ENCODE assay signal across 9 cellular contexts in genomic region chr1:109788695-109789521, GRCh38. TPM values are rescaled to one million over a fixed set of nuclear protein-coding genes. Genes with fewer than 3 reads are reported as not detected.
DNase-seq lines count a peak whose midpoint lies in the region; ATAC-seq, FAIRE-seq and TF ChIP-seq lines count a peak whose summit lies in the region.
"Had no signal": no experiment of that assay in that cellular context is flagged by ENCODE, and none has a peak within 500 bp of the region (broad histone marks: within the 10 kb centered on the region; RNA-seq: fewer than 3 reads in every experiment).

No MANE protein-coding gene starts in this region.

- TF ChIP-seq RAD21 in K562 (CRISPR knock-in tag; conservative IDR thresholded peaks at IDR 0.05 in 1 of 2, IDR thresholded peaks at IDR 0.05 in 1 of 2), result peak in 1 of 2 experiments; percentile 54; a peak in 2 of 4 replicates

- POLR2A ChIA-PET in K562 (lab: Yijun Ruan, JAX), result interaction anchor here (0.6 to 1.8 kb wide), 4 partner anchors 12 to 563 kb away, joined by 3 to 6 read pairs (median 3); partner anchors contain the start of gene GNAI3

- WGBS in K562 (ENCODE audit: insufficient coverage, low coverage, missing lambda C conversion rate), result 63% methylated on average over 9 of the region's 9 CpGs

- no peaks in the 10 kb centered on the region for H4K20me1 ChIP-seq in K562 (replicated peaks; ENCODE audit: control insufficient read depth, insufficient read depth, low read length)

- TF ChIP-seq CTCF in K562 (IDR thresholded peaks at IDR 0.05 in 2 of 3, conservative IDR thresholded peaks at IDR 0.05 in 1 of 3; ENCODE audit: insufficient read depth in 2 of 3, low read depth in 1 of 3, low read length in 3 of 3) (peak; percentile 70 to 82 (median 71)), omental fat pad (IDR thresholded peaks at IDR 0.05) (no peak)

- peak overlapping the region; percentile 67 for H2AFZ ChIP-seq in K562 (ENCODE audit: low read depth, low read length)

- no peaks in the 10 kb centered on the region for H3K36me3 ChIP-seq in K562 (ENCODE audit: control insufficient read depth, insufficient read depth, low read length)
- H3K36me3 ChIP-seq: left lung had no signal

- H3K9me3 ChIP-seq in K562 (replicated peaks; ENCODE audit: control insufficient read depth, insufficient read depth, low read depth, low read length), result no peaks in the 10 kb centered on the region
- H3K9me3 ChIP-seq: left lung had no signal

- ATAC-seq in K562, result peak; percentile 85
- ATAC-seq in omental fat pad (ENCODE audit: low FRiP score), result no peak
- ATAC-seq: left lung had no signal

- peak overlapping the region in 1 of 2 experiments; percentile 75; a peak in 3 of 4 replicates for H3K9ac ChIP-seq in K562 (ENCODE audit: insufficient read depth in 1 of 2, low read depth in 2 of 2, low read length in 2 of 2)

- H3K4me3 ChIP-seq in K562, result no peak overlapping the region
- H3K4me3 ChIP-seq: left lung had no signal

- peaks cover 56 to 61% of the 10 kb centered on the region in 2 experiments for H3K4me1 ChIP-seq in K562 (replicated peaks in 1 of 2; ENCODE audit: control insufficient read depth in 2 of 2, insufficient read depth in 2 of 2, low read length in 2 of 2)

- intact Hi-C loops in K562 (cut with micrococcal nuclease), result loop anchor here (1.0 kb wide), 1 partner anchor 12 kb away; no protein-coding TSS in a partner anchor

- H3K79me2 ChIP-seq in K562 (ENCODE audit: control insufficient read depth, insufficient read depth, low read length), result no peaks in the 10 kb centered on the region

- DNase-seq in NCI-H510A treated with DMSO at 0.1 percent for 48 hours (lab: John Stamatoyannopoulos, UW) (peak; percentile 24), NCI-H510A (lab: John Stamatoyannopoulos, UW) (no peak), NCI-H146 treated with DMSO at 0.1 percent for 48 hours (lab: John Stamatoyannopoulos, UW; ENCODE audit: unreplicated experiment) (peak; percentile 46), K562 (ENCODE audit: extremely low read depth in 1 of 4, low spot score in 3 of 4) (peak; percentile 72 to 79 (median 72)), omental fat pad (ENCODE audit: low spot score) (peak; percentile 18), foreskin melanocyte (no peak), SW480 (ENCODE audit: low spot score) (no peak), putamen (ENCODE audit: low spot score) (no peak)

- no peak for TF ChIP-seq POLR2A in K562 (conservative IDR thresholded peaks at IDR 0.05)

- peak; percentile 79 for FAIRE-seq in K562 (lab: Jason Lieb, UNC)

- CTCF ChIA-PET in K562 (lab: Yijun Ruan, JAX; ENCODE audit: low intra/inter-chr PET ratio), result no interaction called here

- H3K9me1 ChIP-seq in K562 (ENCODE audit: control insufficient read depth, insufficient read depth, low read length), result no peaks in the 10 kb centered on the region

- no peak for TF ChIP-seq EP300 in K562 (IDR thresholded peaks at IDR 0.05; ENCODE audit: low read length)

- peak overlapping the region; percentile 40 for H3K27ac ChIP-seq in K562 (ENCODE audit: extremely low read depth, low read depth, low read length)

- no peak overlapping the region for H3K4me2 ChIP-seq in K562 (ENCODE audit: insufficient read depth, low read length)

- H3K27me3 ChIP-seq in K562 (ENCODE audit: control insufficient read depth in 2 of 2, insufficient read depth in 2 of 2, low read length in 2 of 2), result no peaks in the 10 kb centered on the region
- H3K27me3 ChIP-seq: left lung had no signal

- BruUV-seq in K562 (replicated peaks; lab: Mats Ljungman, UMichigan), result no TSS peak

- in situ Hi-C loops in K562 (cut with MboI), result no loop called here

TF ChIP-seq in K562, 482 proteins besides CTCF, POLR2A, EP300 and RAD21 (continues in another document):
- TF ChIP-seq ZKSCAN1 (IDR thresholded peaks at IDR 0.05; ENCODE audit: low read depth, low read length), result no peak
- peak; percentile 56; the same call in 1 of the 2 replicates for TF ChIP-seq SMARCE1 (IDR thresholded peaks at IDR 0.05)
- peak; percentile 60 for TF ChIP-seq SPI1 (IDR thresholded peaks at IDR 0.05; ENCODE audit: borderline replicate concordance, low read depth, low read length)
- TF ChIP-seq ETS2 (tag; IDR thresholded peaks at IDR 0.05; ENCODE audit: borderline replicate concordance, poor library complexity, severe bottlenecking), result no peak
- TF ChIP-seq HMBOX1 (IDR thresholded peaks at IDR 0.05), result no peak
- TF ChIP-seq GTF2E2 (tag; IDR thresholded peaks at IDR 0.05), result no peak
- no peak for TF ChIP-seq PRPF4 (IDR thresholded peaks at IDR 0.05; ENCODE audit: insufficient read depth, low read depth, low read length, poor library complexity, severe bottlenecking)
- peak; percentile 40; the same call in 1 of the 2 replicates for TF ChIP-seq HDAC2 (IDR thresholded peaks at IDR 0.05)
- TF ChIP-seq ID3 (CRISPR knock-in tag; IDR thresholded peaks at IDR 0.05), result no peak
- 0 out of 2 replicates have a peak, but pooled peaks have one; percentile 38 for TF ChIP-seq ID3 (tag; IDR thresholded peaks at IDR 0.05)

RNA-seq across cellular contexts. Expression of gene EPS8L3, which starts 25.2 kb away (rescaled TPM):
- not detected in 2 replicates for total RNA-seq in K562 (2011; cell fraction: chromatin; rRNA removed; ENCODE audit: low replicate concordance)
- not detected in 2 replicates for total RNA-seq in K562 (2011; cell fraction: nucleolus; rRNA removed)
- not detected in 2 replicates for total RNA-seq in K562 (2011; cell fraction: nucleoplasm; rRNA removed)
- total RNA-seq in K562 (2014; rRNA removed), result not detected in 2 replicates
- total RNA-seq in K562 (2014; rRNA removed; fragmentation: Illumina TruSeq; extraction: Trizol), result 0.15 TPM in 1 of 2 replicates, not detected in the other
- total RNA-seq in K562 (2015; rRNA removed; fragmentation: Illumina TruSeq; extraction: Trizol), result not detected in 2 replicates
- 0.42 and 0.51 TPM in 2 replicates for total RNA-seq in K562 (2021)
- 0.13 and 0.14 TPM in 2 replicates for polyA plus RNA-seq in K562 (2011; rRNA removed)
- 0.07 and 0.16 TPM in 2 replicates for polyA plus RNA-seq in K562 (2011; cell fraction: cytosol; rRNA removed)
- 0.81 and 1.8 TPM in 2 replicates for polyA plus RNA-seq in K562 (2011; cell fraction: nucleus; rRNA removed)
- polyA plus RNA-seq in K562 (2012), result 0.07 and 0.14 TPM in 2 replicates
- polyA plus RNA-seq in K562 (2014; fragmentation: Illumina TruSeq; extraction: Trizol), result 0.09 and 0.61 TPM in 2 replicates
- polyA plus RNA-seq in K562 (2014; fragmentation: Nextera tagmentation; extraction: Ambion mirVana), result not detected
- 0.04 TPM in 1 of 2 replicates, not detected in the other for polyA plus RNA-seq in K562 (2014; rRNA removed)
- polyA minus RNA-seq in K562 (2011; rRNA and poly(A)+ RNA removed), result not detected in 2 replicates
- not detected in 2 replicates for polyA minus RNA-seq in K562 (2011; cell fraction: cytosol; rRNA and poly(A)+ RNA removed)
- polyA minus RNA-seq in K562 (2011; cell fraction: nucleus; rRNA and poly(A)+ RNA removed), result not detected in 2 replicates
- not detected for total RNA-seq in omental fat pad
- total RNA-seq: left lung had no signal

RNA-seq across cellular contexts. Expression of gene GSTM3, which starts 48.1 kb away (rescaled TPM):
- total RNA-seq in K562 (2011; cell fraction: chromatin; rRNA removed; ENCODE audit: low replicate concordance), result 1.2 and 1.8 TPM in 2 replicates
- total RNA-seq in K562 (2011; cell fraction: nucleolus; rRNA removed), result 1.1 and 2.7 TPM in 2 replicates
- total RNA-seq in K562 (2011; cell fraction: nucleoplasm; rRNA removed), result 1.8 and 2.6 TPM in 2 replicates
- total RNA-seq in K562 (2014; rRNA removed) (2.3 and 4.3 TPM in 2 replicates), K562 (2014; rRNA removed; fragmentation: Illumina TruSeq; extraction: Trizol) (5.5 and 7.2 TPM in 2 replicates), K562 (2015; rRNA removed; fragmentation: Illumina TruSeq; extraction: Trizol) (4.1 and 4.5 TPM in 2 replicates), K562 (2021) (3.9 and 5.7 TPM in 2 replicates), omental fat pad (100 to 1,000 TPM in 1 of 4 donors, 10 to 100 TPM in 3; 34.4 to 223 (median 62.8) TPM)
- polyA plus RNA-seq in K562 (2011; rRNA removed) (17.5 and 22.3 TPM in 2 replicates), K562 (2014; fragmentation: Illumina TruSeq; extraction: Trizol) (8.9 and 9.5 TPM in 2 replicates), K562 (2014; fragmentation: Nextera tagmentation; extraction: Ambion mirVana) (10 to 100 TPM; 23.1 to 24.5 TPM), K562 (2014; rRNA removed) (8.9 and 9.4 TPM in 2 replicates)
- polyA plus RNA-seq in K562 (2011; cell fraction: cytosol; rRNA removed), result 10.2 and 17.2 TPM in 2 replicates
- 5.5 and 10.1 TPM in 2 replicates for polyA plus RNA-seq in K562 (2011; cell fraction: nucleus; rRNA removed)
- polyA plus RNA-seq in K562 (2012), result 10.9 and 11.4 TPM in 2 replicates
- polyA minus RNA-seq in K562 (2011; rRNA and poly(A)+ RNA removed), result 8.5 and 12.1 TPM in 2 replicates
- polyA minus RNA-seq in K562 (2011; cell fraction: cytosol; rRNA and poly(A)+ RNA removed), result 2.6 and 5.3 TPM in 2 replicates
- 1.2 and 3.3 TPM in 2 replicates for polyA minus RNA-seq in K562 (2011; cell fraction: nucleus; rRNA and poly(A)+ RNA removed)

Comparison
In these comparisons a context has a peak if more than half of its experiments do, and no peak if none do; other contexts are left out.
1. DNase-seq: peak in NCI-H510A treated with DMSO at 0.1 percent for 48 hours (single experiment), NCI-H146 treated with DMSO at 0.1 percent for 48 hours (single experiment), K562 (4 of 4) and omental fat pad (single experiment); none in NCI-H510A (single experiment), foreskin melanocyte (single experiment), SW480 (single experiment) and putamen (single experiment).
2. CTCF ChIP-seq: peak in K562 (3 of 3); none in omental fat pad (0 of 3).
3. RNA of gene GSTM3, which starts 48.1 kb away (total RNA-seq): 34.4 to 223 TPM in omental fat pad; 1.1 to 7.2 TPM in K562; every median in the first group is over 4 times any median in the second.